In genomic region chr5:82765765-82766164, GRCh38 we compare ENCODE assay signal across 33 cellular contexts.
"Had no signal": no experiment of that assay in that cellular context is flagged by ENCODE, and none has a peak within 500 bp of the region (broad histone marks: within the 10 kb centered on the region; RNA-seq: fewer than 3 reads in every experiment).

No MANE protein-coding gene starts in this region.

- ATAC-seq: activated CD4-positive, CD25-positive, alpha-beta regulatory T cell treated with anti-CD3 and anti-CD28 coated beads, Interleukin-2, amount 50 U/mL, for 24 hours; heart left ventricle; sciatic nerve; stimulated activated naive CD8-positive, alpha-beta T cell treated with anti-CD3 and anti-CD28 coated beads, Interleukin-15, Interleukin-2, amounts not matched to agents 100 U/mL and 50 U/mL, for 24 hours had no signal

- H3K36me3 Mint-ChIP-seq: activated naive CD8-positive, alpha-beta T cell treated with anti-CD3 and anti-CD28 coated beads for 36 hours; brain; naive B cell; type B pancreatic cell had no signal

- H3K27ac Mint-ChIP-seq: activated naive CD4-positive, alpha-beta T cell treated with anti-CD3 and anti-CD28 coated beads for 36 hours; activated naive CD8-positive, alpha-beta T cell treated with anti-CD3 and anti-CD28 coated beads for 36 hours; activated T-helper 1 cell treated with anti-CD3 and anti-CD28 coated beads, Interleukin-12 subunit alpha, Interleukin-12 subunit beta, Interleukin-2, Interleukin-4 antibody, amounts not matched to agents 30 ng/mL and 10 ng/mL and 1 ng/mL, durations not matched to agents 14 hours and 24 hours and 36 hours; brain; naive B cell; nephron progenitor cell; T-helper 1 cell treated with Interleukin-12 subunit alpha and Interleukin-12 subunit beta and Interleukin-4 antibody, amounts not matched to agents 30 μg/mL and 1 μg/mL, for 36 hours; type B pancreatic cell had no signal

- FAIRE-seq: islet of Langerhans, TTC549 had no signal

- DNase-seq: activated CD4-positive, alpha-beta T cell treated with anti-CD3 and anti-CD28 coated beads for 48 hours; activated CD4-positive, alpha-beta T cell treated with anti-CD3 and anti-CD28 coated beads, Interleukin-2, amount 50 U/mL, for 48 hours; activated CD8-positive, alpha-beta memory T cell treated with anti-CD3 and anti-CD28 coated beads for 24 hours; activated CD8-positive, alpha-beta memory T cell treated with anti-CD3 and anti-CD28 coated beads, Interleukin-2, amount 50 U/mL, for 4 hours; activated effector memory CD4-positive, alpha-beta T cell treated with anti-CD3 and anti-CD28 coated beads, Interleukin-2, amount 50 U/mL, for 16 hours; activated naive CD4-positive, alpha-beta T cell treated with anti-CD3 and anti-CD28 coated beads for 36 hours; activated naive CD8-positive, alpha-beta T cell treated with anti-CD3 and anti-CD28 coated beads for 36 hours; activated T-cell treated with anti-CD3 and anti-CD28 coated beads, Interleukin-2, amount 50 U/mL, for 1 hour; dorsolateral prefrontal cortex; effector memory CD4-positive, alpha-beta T cell; erythroblast; heart left ventricle; naive B cell; nephron progenitor cell; stimulated activated CD4-positive, alpha-beta T cell treated with anti-CD3 and anti-CD28 coated beads, Interleukin-12 subunit alpha, Interleukin-12 subunit beta, amount 100 ng/mL, for 4 hours; stimulated activated CD4-positive, alpha-beta T cell treated with anti-CD3 and anti-CD28 coated beads, Interleukin-4, amount 100 ng/mL, for 1 hour; stimulated activated naive CD8-positive, alpha-beta T cell treated with anti-CD3 and anti-CD28 coated beads, Interleukin-15, Interleukin-2, amounts not matched to agents 100 U/mL and 50 U/mL, for 24 hours; SW 1271; T-helper 9 cell; WERI-Rb-1 had no signal

- H3K4me1 Mint-ChIP-seq: activated naive CD8-positive, alpha-beta T cell treated with anti-CD3 and anti-CD28 coated beads for 36 hours; naive B cell had no signal

- H3K4me3 Mint-ChIP-seq: activated naive CD4-positive, alpha-beta T cell treated with anti-CD3 and anti-CD28 coated beads for 36 hours; activated naive CD8-positive, alpha-beta T cell treated with anti-CD3 and anti-CD28 coated beads for 36 hours; activated T-helper 1 cell treated with anti-CD3 and anti-CD28 coated beads, Interleukin-12 subunit alpha, Interleukin-12 subunit beta, Interleukin-2, Interleukin-4 antibody, amounts not matched to agents 30 ng/mL and 10 ng/mL and 1 ng/mL, durations not matched to agents 14 hours and 24 hours and 36 hours; brain; mesothelial cell of epicardium; naive B cell; nephron progenitor cell; T-helper 1 cell treated with Interleukin-12 subunit alpha and Interleukin-12 subunit beta and Interleukin-4 antibody, amounts not matched to agents 30 μg/mL and 1 μg/mL, for 36 hours; type B pancreatic cell had no signal

- H3K9me3 ChIP-seq: ascending aorta, thoracic aorta had no signal

- H3K4me1 ChIP-seq: ascending aorta, heart left ventricle had no signal

- H3K4me3 ChIP-seq: ascending aorta, coronary artery, dorsolateral prefrontal cortex, heart left ventricle, skin epidermis, thoracic aorta had no signal

- H3K36me3 ChIP-seq: ascending aorta, heart left ventricle, thoracic aorta, WERI-Rb-1 had no signal

- H3K27ac ChIP-seq: ascending aorta, coronary artery, dorsolateral prefrontal cortex, heart left ventricle, skin epidermis, thoracic aorta, WERI-Rb-1 had no signal

- H3K27me3 Mint-ChIP-seq: activated naive CD8-positive, alpha-beta T cell treated with anti-CD3 and anti-CD28 coated beads for 36 hours; naive B cell; type B pancreatic cell had no signal

- H3K27me3 ChIP-seq: ascending aorta, heart left ventricle had no signal

- H3K9me3 Mint-ChIP-seq: activated naive CD4-positive, alpha-beta T cell treated with anti-CD3 and anti-CD28 coated beads for 36 hours; activated naive CD8-positive, alpha-beta T cell treated with anti-CD3 and anti-CD28 coated beads for 36 hours; T-helper 1 cell treated with Interleukin-12 subunit alpha and Interleukin-12 subunit beta and Interleukin-4 antibody, amounts not matched to agents 30 μg/mL and 1 μg/mL, for 36 hours had no signal
